In the genomic region with DNA sequence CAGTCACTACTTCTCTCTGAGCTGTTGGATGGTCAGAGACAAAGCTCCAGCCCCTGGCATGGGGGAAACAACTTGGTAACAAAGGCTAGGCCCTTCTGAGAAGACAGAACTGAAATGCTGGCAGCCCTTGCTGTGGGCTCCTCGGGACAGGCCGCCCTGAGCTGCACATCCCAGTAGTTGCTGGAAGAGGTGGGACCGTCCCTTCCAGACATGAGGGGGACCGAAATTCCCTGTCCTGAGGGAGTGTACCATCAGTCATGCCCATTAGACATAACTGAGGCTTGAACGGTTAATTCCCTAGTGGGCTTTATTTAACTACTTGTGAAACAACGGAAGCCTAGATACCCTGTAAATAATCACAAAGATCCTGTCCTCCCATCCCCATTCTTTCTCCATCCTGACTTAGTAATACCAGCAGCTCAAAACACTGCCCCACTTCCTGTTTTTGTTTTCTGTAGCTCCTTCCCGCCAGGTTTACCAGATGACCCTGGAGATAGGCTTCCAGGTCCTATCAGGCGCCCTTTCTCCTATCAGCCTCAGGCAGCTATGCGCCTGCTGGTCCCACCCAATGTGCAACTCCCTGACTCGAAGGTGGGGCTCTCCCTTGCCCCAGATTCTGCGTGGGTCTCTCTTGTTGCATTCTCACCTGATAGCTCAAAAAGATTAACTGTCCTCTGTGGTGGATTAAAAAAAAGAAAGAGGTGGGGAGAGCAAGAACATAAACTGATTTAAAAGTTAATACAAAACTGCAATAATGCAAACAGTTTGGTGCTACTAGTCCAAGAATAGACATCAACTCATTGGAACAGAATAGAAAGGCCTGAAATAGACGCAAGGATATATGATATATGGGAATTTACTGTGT, we compare ENCODE assay signal across 23 cellular contexts. TPM values are rescaled to one million over a fixed set of nuclear protein-coding genes. Genes with fewer than 3 reads are reported as not detected.
DNase-seq lines count a peak whose midpoint lies in the region; ATAC-seq and TF ChIP-seq lines count a peak whose summit lies in the region.
"Had no signal": no experiment of that assay in that cellular context is flagged by ENCODE, and none has a peak within 500 bp of the region (broad histone marks: within the 10 kb centered on the region; RNA-seq: fewer than 3 reads in every experiment).

No MANE protein-coding gene starts in this region.

- H3K9me2 ChIP-seq in PC-9 (ENCODE audit: insufficient read depth), result no peaks in the 10 kb centered on the region

- H3K9me3 ChIP-seq in PC-9 (ENCODE audit: insufficient read depth, low read depth) (no peaks in the 10 kb centered on the region), thymus (ENCODE audit: control insufficient read depth) (no peaks in the 10 kb centered on the region)
- H3K9me3 ChIP-seq: colonic mucosa, tibial nerve had no signal

- no peak for TF ChIP-seq CTCF in PC-9 (conservative IDR thresholded peaks at IDR 0.05)

- no peaks in the 10 kb centered on the region for H3K36me3 Mint-ChIP-seq in T-helper 1 cell treated with Interleukin-12 subunit alpha and Interleukin-12 subunit beta and Interleukin-4 antibody, amounts not matched to agents 30 μg/mL and 1 μg/mL, for 36 hours (ENCODE audit: low read depth)
- H3K36me3 Mint-ChIP-seq in stimulated activated memory B cell treated with anti-CD40 and anti-IgM and Interleukin-4, amounts not matched to agents 10 μg/mL and 1 μg/mL and 100 μg/mL, for 72 hours, result no peaks in the 10 kb centered on the region
- H3K36me3 Mint-ChIP-seq: naive thymus-derived CD4-positive, alpha-beta T cell had no signal

- H3K27me3 ChIP-seq in PC-9 (ENCODE audit: insufficient read depth, low read depth), result no peaks in the 10 kb centered on the region
- no peaks in the 10 kb centered on the region for H3K27me3 ChIP-seq in thymus (ENCODE audit: control insufficient read depth, insufficient read depth)
- H3K27me3 ChIP-seq: colonic mucosa, hepatocyte, tibial nerve had no signal

- intact Hi-C loops in PC-9 (cut with micrococcal nuclease; ENCODE audit: unreplicated experiment), result no loop called here

- peaks cover 2% of the 10 kb centered on the region for H3K27me3 Mint-ChIP-seq in T-helper 1 cell treated with Interleukin-12 subunit alpha and Interleukin-12 subunit beta and Interleukin-4 antibody, amounts not matched to agents 30 μg/mL and 1 μg/mL, for 36 hours (ENCODE audit: low read depth)
- no peaks in the 10 kb centered on the region for H3K27me3 Mint-ChIP-seq in stimulated activated memory B cell treated with anti-CD40 and anti-IgM and Interleukin-4, amounts not matched to agents 10 μg/mL and 1 μg/mL and 100 μg/mL, for 72 hours

- H3K4me3 ChIP-seq in PC-9 (no peak overlapping the region), thymus (ENCODE audit: low read length) (no peak overlapping the region)
- H3K4me3 ChIP-seq: colonic mucosa, GM23248, hepatocyte, tibial nerve had no signal

- peak; percentile 10 for TF ChIP-seq POLR2A in erythroblast (IDR thresholded peaks at IDR 0.05; ENCODE audit: low read length)

- H3K36me3 ChIP-seq in PC-9 (ENCODE audit: low read depth) (no peaks in the 10 kb centered on the region), thymus (ENCODE audit: control insufficient read depth, insufficient read depth) (no peaks in the 10 kb centered on the region)
- H3K36me3 ChIP-seq: colonic mucosa, tibial nerve had no signal

- WGBS in thymus, result 95% methylated on average over 12 of the region's 12 CpGs

- BruUV-seq in PC-9 (replicated peaks; lab: Mats Ljungman, UMichigan), result no TSS peak

- peaks cover 39% of the 10 kb centered on the region for H3F3A ChIP-seq in PC-9 (ENCODE audit: insufficient read depth, low read depth)

- H3K4me1 Mint-ChIP-seq in T-helper 1 cell treated with Interleukin-12 subunit alpha and Interleukin-12 subunit beta and Interleukin-4 antibody, amounts not matched to agents 30 μg/mL and 1 μg/mL, for 36 hours (ENCODE audit: low read depth), result peaks cover 28% of the 10 kb centered on the region
- peaks cover 22% of the 10 kb centered on the region for H3K4me1 Mint-ChIP-seq in stimulated activated memory B cell treated with anti-CD40 and anti-IgM and Interleukin-4, amounts not matched to agents 10 μg/mL and 1 μg/mL and 100 μg/mL, for 72 hours

- POLR2A ChIA-PET in PC-9 (lab: Charles Lee; ENCODE audit: unreplicated experiment), result interaction anchor here (0.6 kb wide), 1 partner anchor 10 kb away, joined by 3 read pairs; no protein-coding TSS in a partner anchor

- no peak overlapping the region; the same call in 1 of the 2 replicates for H2AFZ ChIP-seq in PC-9
- H2AFZ ChIP-seq: GM23248, hepatocyte had no signal

- ATAC-seq in GM18502 (IDR thresholded peaks at IDR 0.05; ENCODE audit: poor library complexity, unreplicated experiment) (no peak), HG03457 (IDR thresholded peaks at IDR 0.05; ENCODE audit: unreplicated experiment) (no peak)
- no peak for ATAC-seq in stimulated activated memory B cell treated with anti-CD40 and anti-IgM and Interleukin-4, amounts not matched to agents 10 μg/mL and 1 μg/mL and 100 μg/mL, for 72 hours
- ATAC-seq: naive thymus-derived CD4-positive, alpha-beta T cell had no signal

- CTCF ChIA-PET in PC-9 (lab: Charles Lee), result interaction anchor here (0.7 kb wide), 1 partner anchor 84 kb away, joined by 3 read pairs; no protein-coding TSS in a partner anchor

- peak overlapping the region; percentile 13 for H3K27ac Mint-ChIP-seq in T-helper 1 cell treated with Interleukin-12 subunit alpha and Interleukin-12 subunit beta and Interleukin-4 antibody, amounts not matched to agents 30 μg/mL and 1 μg/mL, for 36 hours
- H3K27ac Mint-ChIP-seq in stimulated activated memory B cell treated with anti-CD40 and anti-IgM and Interleukin-4, amounts not matched to agents 10 μg/mL and 1 μg/mL and 100 μg/mL, for 72 hours, result no peak overlapping the region

- H3K9me3 Mint-ChIP-seq in T-helper 1 cell treated with Interleukin-12 subunit alpha and Interleukin-12 subunit beta and Interleukin-4 antibody, amounts not matched to agents 30 μg/mL and 1 μg/mL, for 36 hours, result no peaks in the 10 kb centered on the region
- H3K9me3 Mint-ChIP-seq in stimulated activated memory B cell treated with anti-CD40 and anti-IgM and Interleukin-4, amounts not matched to agents 10 μg/mL and 1 μg/mL and 100 μg/mL, for 72 hours, result no peaks in the 10 kb centered on the region
- H3K9me3 Mint-ChIP-seq: naive thymus-derived CD4-positive, alpha-beta T cell had no signal

- H3K4me3 Mint-ChIP-seq in T-helper 1 cell treated with Interleukin-12 subunit alpha and Interleukin-12 subunit beta and Interleukin-4 antibody, amounts not matched to agents 30 μg/mL and 1 μg/mL, for 36 hours, result no peak overlapping the region
- H3K4me3 Mint-ChIP-seq in stimulated activated memory B cell treated with anti-CD40 and anti-IgM and Interleukin-4, amounts not matched to agents 10 μg/mL and 1 μg/mL and 100 μg/mL, for 72 hours, result no peak overlapping the region
- H3K4me3 Mint-ChIP-seq: naive thymus-derived CD4-positive, alpha-beta T cell had no signal

- no peaks in the 10 kb centered on the region for H3K79me2 ChIP-seq in PC-9 (ENCODE audit: low read depth)
- H3K79me2 ChIP-seq: hepatocyte had no signal

- DNase-seq in T-helper 1 cell (no peak), PC-9 (peak; percentile 34 to 46), erythroblast (lab: John Stamatoyannopoulos, UW) (peak; percentile 94 to 99)
- DNase-seq: activated effector memory CD4-positive, alpha-beta T cell treated with Interleukin-2 at 50 U/mL for 16 hours; aorta; colonic mucosa; COR-L47; GM23248; IMR-90; naive thymus-derived CD4-positive, alpha-beta T cell; NCI-H1436 treated with DMSO at 0.1 percent for 48 hours; NCI-H345; retina had no signal

- peak overlapping the region; percentile 49 for H3K4me2 ChIP-seq in PC-9
- H3K4me2 ChIP-seq: hepatocyte had no signal

- peak overlapping the region; percentile 42 for H3K27ac ChIP-seq in PC-9
- H3K27ac ChIP-seq in thymus (ENCODE audit: low read depth), result peak overlapping the region; percentile 8
- H3K27ac ChIP-seq: colonic mucosa, GM23248, hepatocyte, RWPE1, tibial nerve had no signal

- H3K4me1 ChIP-seq in PC-9 (replicated peaks; ENCODE audit: insufficient read depth) (peaks cover 47% of the 10 kb centered on the region), thymus (ENCODE audit: control insufficient read depth, insufficient read depth, low read length) (no peaks in the 10 kb centered on the region)
- H3K4me1 ChIP-seq: colonic mucosa, tibial nerve had no signal

- no peaks in the 10 kb centered on the region for H4K20me1 ChIP-seq in PC-9 (ENCODE audit: insufficient read depth)

RNA-seq across cellular contexts. Expression of a gene that starts 37.0 kb away (rescaled TPM):
- 6.1 and 6.5 TPM in 2 replicates for total RNA-seq in PC-9 (2021)
- 0.25 TPM for polyA plus RNA-seq in thymus
- total RNA-seq: A172, colonic mucosa, fibroblast of lung, GM23248, IMR-90, tibial nerve had no signal
- polyA plus RNA-seq: aorta; fibroblast of lung; GM23248; IMR-90; naive thymus-derived CD4-positive, alpha-beta T cell had no signal

RNA-seq across cellular contexts. Expression of a gene that starts 38.0 kb away (rescaled TPM):
- 99.9 and 106 TPM in 2 replicates for total RNA-seq in PC-9 (2021)
- 47.0 TPM for polyA plus RNA-seq in thymus

Comparison
In these comparisons a context has a peak if more than half of its experiments do, and no peak if none do; other contexts are left out.
1. DNase-seq: peak in PC-9 (2 of 2) and erythroblast (2 of 2); none in T-helper 1 cell (0 of 5).